ENCODE assay signal across 28 cellular contexts in genomic region chr2:19793132-19793750, GRCh38.
"Had no signal": no experiment of that assay in that cellular context is flagged by ENCODE, and none has a peak within 500 bp of the region (broad histone marks: within the 10 kb centered on the region; RNA-seq: fewer than 3 reads in every experiment).

No MANE protein-coding gene starts in this region.

- H3K27me3 ChIP-seq: ascending aorta, brain microvascular endothelial cell, colonic mucosa had no signal

- DNase-seq: activated CD4-positive, alpha-beta memory T cell treated with anti-CD3 and anti-CD28 coated beads, Interleukin-2, amount 10 ng/mL, durations not matched to agents 7 days and 5 days; activated CD4-positive, alpha-beta T cell treated with anti-CD3 and anti-CD28 coated beads for 1 hour; activated CD4-positive, alpha-beta T cell treated with anti-CD3 and anti-CD28 coated beads for 4 hours; activated CD4-positive, alpha-beta T cell treated with anti-CD3 and anti-CD28 coated beads, Interleukin-2, amount 10 ng/mL, durations not matched to agents 7 days and 5 days; activated CD4-positive, alpha-beta T cell treated with anti-CD3 and anti-CD28 coated beads, Interleukin-2, amount 50 U/mL, for 4 hours; activated CD8-positive, alpha-beta memory T cell treated with anti-CD3 and anti-CD28 coated beads, Interleukin-2, amount 50 U/mL, for 48 hours; activated gamma-delta T cell; activated naive CD4-positive, alpha-beta T cell; activated naive CD4-positive, alpha-beta T cell treated with anti-CD3 and anti-CD28 coated beads, Interleukin-2, amount 10 ng/mL, durations not matched to agents 7 days and 5 days; activated naive CD8-positive, alpha-beta T cell treated with anti-CD3 and anti-CD28 coated beads, Interleukin-2, amount 10 ng/mL, durations not matched to agents 7 days and 5 days; activated T-cell treated with anti-CD3 and anti-CD28 coated beads for 4 hours; activated T-cell treated with anti-CD3 and anti-CD28 coated beads, Interleukin-2, amount 50 U/mL, for 24 hours; activated T-cell treated with anti-CD3 and anti-CD28 coated beads, Interleukin-2, amount 50 U/mL, for 72 hours; brain microvascular endothelial cell; central memory CD4-positive, alpha-beta T cell; cerebellar nuclear complex; colonic mucosa; dorsolateral prefrontal cortex; effector memory CD4-positive, alpha-beta T cell; endodermal cell; foreskin fibroblast; head of caudate nucleus; T-helper 2 cell had no signal

- H3K4me3 ChIP-seq: ascending aorta, colonic mucosa, dorsolateral prefrontal cortex had no signal

- H3K27ac ChIP-seq: brain microvascular endothelial cell, colonic mucosa, dorsolateral prefrontal cortex, VCaP had no signal

- H3K4me1 ChIP-seq: colonic mucosa had no signal

- H3K9me3 ChIP-seq: ascending aorta, colonic mucosa had no signal

- ATAC-seq: activated naive CD4-positive, alpha-beta T cell treated with anti-CD3 and anti-CD28 coated beads, Interleukin-2, amount 50 U/mL, for 72 hours; activated T-cell treated with anti-CD3 and anti-CD28 coated beads, Interleukin-2, amount 50 U/mL, for 72 hours; esophagus mucosa; WTC11 had no signal

- H3K36me3 ChIP-seq: ascending aorta, brain microvascular endothelial cell, colonic mucosa had no signal
